In genomic region chr18:63762518-63762917, GRCh38 we compare ENCODE assay signal across 22 cellular contexts. TPM values are rescaled to one million over a fixed set of nuclear protein-coding genes. Genes with fewer than 3 reads are reported as not detected.
DNase-seq lines count a peak whose midpoint lies in the region; ATAC-seq and TF ChIP-seq lines count a peak whose summit lies in the region.
"Had no signal": no experiment of that assay in that cellular context is flagged by ENCODE, and none has a peak within 500 bp of the region (broad histone marks: within the 10 kb centered on the region; RNA-seq: fewer than 3 reads in every experiment).

No MANE protein-coding gene starts in this region.

- TF ChIP-seq CTCF in AG04449 (IDR thresholded peaks at IDR 0.05; ENCODE audit: insufficient read depth, low read length, missing control alignments) (no peak), HFFc6 (IDR thresholded peaks at IDR 0.05) (no peak), fibroblast of villous mesenchyme (IDR thresholded peaks at IDR 0.05; ENCODE audit: insufficient read depth, low read depth, low read length) (no peak), body of pancreas (IDR thresholded peaks at IDR 0.05) (no peak)

- DNase-seq in AG04449 (ENCODE audit: low read depth, low spot score) (peak; percentile 73), HFFc6 (peak; percentile 81), amniotic stem cell (lab: John Stamatoyannopoulos, UW) (peak; percentile 22), fibroblast of villous mesenchyme (ENCODE audit: low read depth) (peak; percentile 52), NCI-H1105 treated with DMSO at 0.1 percent for 48 hours (lab: John Stamatoyannopoulos, UW) (no peak), body of pancreas (no peak)
- no peak for DNase-seq in central memory CD4-positive, alpha-beta T cell
- DNase-seq: activated CD4-positive, alpha-beta T cell treated with anti-CD3 and anti-CD28 coated beads, Interleukin-2, amount 10 ng/mL, durations not matched to agents 24 days and 14 days; COR-L47; H7; head of caudate nucleus; islet precursor cell; MG63; NCI-H1930; NCI-H510A treated with DMSO at 0.1 percent for 48 hours had no signal

- H3K9me3 ChIP-seq in body of pancreas, result peaks cover 0 to 14% (median 0%) of the 10 kb centered on the region in 3 donors
- H3K9me3 ChIP-seq: SJSA1, vagina had no signal

- WGBS in body of pancreas, 2 donors, result 63 to 78% methylated on average over 1 of the region's 1 CpG

- peak overlapping the region; percentile 39 for H3K4me3 Mint-ChIP-seq in HFFc6
- no peak overlapping the region for H3K4me3 Mint-ChIP-seq in activated T-helper 17 cell treated with anti-CD3 and anti-CD28 coated beads, Interleukin-2, amount 50 U/mL, for 72 hours
- H3K4me3 Mint-ChIP-seq: activated CD4-positive, alpha-beta T cell treated with anti-CD3 and anti-CD28 coated beads, Interleukin-2, amount 10 ng/mL, durations not matched to agents 24 days and 14 days; activated naive CD4-positive, alpha-beta T cell treated with anti-CD3 and anti-CD28 coated beads, Interleukin-2, amount 50 U/mL, for 24 hours; central memory CD8-positive, alpha-beta T cell; neural progenitor cell had no signal

- no peak overlapping the region for H3K27ac ChIP-seq in body of pancreas
- H3K27ac ChIP-seq: neural progenitor cell, SJSA1, vagina had no signal

- intact Hi-C loops in body of pancreas (cut with DNase I), result no loop called here

- TF ChIP-seq POLR2A in body of pancreas (IDR thresholded peaks at IDR 0.05), result no peak

- CTCF ChIA-PET in AG04449 (lab: Yijun Ruan, JAX), result interaction anchor here (1.5 kb wide), 1 partner anchor 21 kb away, joined by 5 read pairs; no protein-coding TSS in a partner anchor

- H3K27me3 Mint-ChIP-seq in HFFc6 (ENCODE audit: insufficient read depth), result no peaks in the 10 kb centered on the region; the same call in 1 of the 2 replicates
- no peaks in the 10 kb centered on the region for H3K27me3 Mint-ChIP-seq in activated T-helper 17 cell treated with anti-CD3 and anti-CD28 coated beads, Interleukin-2, amount 50 U/mL, for 72 hours
- H3K27me3 Mint-ChIP-seq: activated CD4-positive, alpha-beta T cell treated with anti-CD3 and anti-CD28 coated beads, Interleukin-2, amount 10 ng/mL, durations not matched to agents 24 days and 14 days; activated naive CD4-positive, alpha-beta T cell treated with anti-CD3 and anti-CD28 coated beads, Interleukin-2, amount 50 U/mL, for 24 hours; central memory CD8-positive, alpha-beta T cell had no signal

- H3K4me1 Mint-ChIP-seq in HFFc6 (ENCODE audit: low read depth), result peaks cover 58% of the 10 kb centered on the region
- H3K4me1 Mint-ChIP-seq in activated T-helper 17 cell treated with anti-CD3 and anti-CD28 coated beads, Interleukin-2, amount 50 U/mL, for 72 hours, result no peaks in the 10 kb centered on the region
- H3K4me1 Mint-ChIP-seq: activated CD4-positive, alpha-beta T cell treated with anti-CD3 and anti-CD28 coated beads, Interleukin-2, amount 10 ng/mL, durations not matched to agents 24 days and 14 days; activated naive CD4-positive, alpha-beta T cell treated with anti-CD3 and anti-CD28 coated beads, Interleukin-2, amount 50 U/mL, for 24 hours; central memory CD8-positive, alpha-beta T cell; neural progenitor cell had no signal

- H3K27me3 ChIP-seq in body of pancreas, result no peaks in the 10 kb centered on the region
- H3K27me3 ChIP-seq: MG63, neural progenitor cell, SJSA1, vagina had no signal

- POLR2A ChIA-PET in AG04449 (lab: Yijun Ruan, JAX), result no interaction called here

- H3K36me3 ChIP-seq in body of pancreas (replicated peaks in 1 of 2; ENCODE audit: insufficient read depth in 1 of 2, low read depth in 2 of 2), result no peaks in the 10 kb centered on the region
- H3K36me3 ChIP-seq: MG63, neural progenitor cell, SJSA1, vagina had no signal

- H3K4me3 ChIP-seq in AG04449 (ENCODE audit: low read depth, low read length), result no peak overlapping the region
- no peak overlapping the region for H3K4me3 ChIP-seq in fibroblast of villous mesenchyme (ENCODE audit: low read depth, low read length)
- no peak overlapping the region for H3K4me3 ChIP-seq in body of pancreas
- H3K4me3 ChIP-seq: MG63, neural progenitor cell, SJSA1, vagina had no signal

- H3K36me3 Mint-ChIP-seq in HFFc6 (ENCODE audit: low read depth), result peaks cover 32% of the 10 kb centered on the region
- no peaks in the 10 kb centered on the region for H3K36me3 Mint-ChIP-seq in activated T-helper 17 cell treated with anti-CD3 and anti-CD28 coated beads, Interleukin-2, amount 50 U/mL, for 72 hours (ENCODE audit: low read depth)
- H3K36me3 Mint-ChIP-seq: activated naive CD4-positive, alpha-beta T cell treated with anti-CD3 and anti-CD28 coated beads, Interleukin-2, amount 50 U/mL, for 24 hours; neural progenitor cell had no signal

- ATAC-seq in activated T-helper 17 cell treated with anti-CD3 and anti-CD28 coated beads, Interleukin-2, amount 50 U/mL, for 72 hours (replicated peaks), result no peak
- no peak for ATAC-seq in body of pancreas

- peak overlapping the region; percentile 75 for H3K27ac Mint-ChIP-seq in HFFc6
- no peak overlapping the region for H3K27ac Mint-ChIP-seq in activated T-helper 17 cell treated with anti-CD3 and anti-CD28 coated beads, Interleukin-2, amount 50 U/mL, for 72 hours
- H3K27ac Mint-ChIP-seq: activated CD4-positive, alpha-beta T cell treated with anti-CD3 and anti-CD28 coated beads, Interleukin-2, amount 10 ng/mL, durations not matched to agents 24 days and 14 days; activated naive CD4-positive, alpha-beta T cell treated with anti-CD3 and anti-CD28 coated beads, Interleukin-2, amount 50 U/mL, for 24 hours; neural progenitor cell had no signal

- peaks cover 34% of the 10 kb centered on the region for H3K9me3 Mint-ChIP-seq in HFFc6
- peaks cover 7% of the 10 kb centered on the region for H3K9me3 Mint-ChIP-seq in activated T-helper 17 cell treated with anti-CD3 and anti-CD28 coated beads, Interleukin-2, amount 50 U/mL, for 72 hours
- H3K9me3 Mint-ChIP-seq: central memory CD8-positive, alpha-beta T cell had no signal

- no peaks in the 10 kb centered on the region for H3K4me1 ChIP-seq in body of pancreas
- H3K4me1 ChIP-seq: neural progenitor cell, SJSA1, vagina had no signal

RNA-seq across cellular contexts. Expression of gene SERPINB7, which starts 12.7 kb away (rescaled TPM):
- 100 to 1,000 TPM; 149 to 397 (median 200) TPM for total RNA-seq in HFFc6 (2021; fragmentation: NEBNext Ultra II Directional; extraction: Animal tissue kit (Norgen Biotek cat#: 25700))
- total RNA-seq in fibroblast of villous mesenchyme, result 6.1 and 13.0 TPM in 2 replicates
- not detected for total RNA-seq in activated T-helper 17 cell treated with anti-CD3 and anti-CD28 coated beads, Interleukin-2, amount 50 U/mL, for 72 hours
- not detected for total RNA-seq in body of pancreas
- total RNA-seq: activated CD4-positive, alpha-beta T cell treated with anti-CD3 and anti-CD28 coated beads, Interleukin-2, amount 10 ng/mL, durations not matched to agents 24 days and 14 days; H7 had no signal

RNA-seq across cellular contexts. Expression of gene SERPINB11, which starts 59.8 kb away (rescaled TPM):
- not detected for total RNA-seq in HFFc6 (2021; fragmentation: NEBNext Ultra II Directional; extraction: Animal tissue kit (Norgen Biotek cat#: 25700))
- total RNA-seq in fibroblast of villous mesenchyme, result not detected in 2 replicates
- total RNA-seq in activated T-helper 17 cell treated with anti-CD3 and anti-CD28 coated beads, Interleukin-2, amount 50 U/mL, for 72 hours, result not detected
- not detected for total RNA-seq in body of pancreas
- total RNA-seq: A673; activated CD4-positive, alpha-beta T cell treated with anti-CD3 and anti-CD28 coated beads, Interleukin-2, amount 10 ng/mL, durations not matched to agents 24 days and 14 days; H7; SJSA1 had no signal

Comparison
In these comparisons a context has a peak if more than half of its experiments do, and no peak if none do; other contexts are left out.
1. DNase-seq: peak in AG04449 (single experiment), HFFc6 (single experiment), amniotic stem cell (single experiment) and fibroblast of villous mesenchyme (single experiment); none in NCI-H1105 treated with DMSO at 0.1 percent for 48 hours (single experiment), central memory CD4-positive, alpha-beta T cell (single experiment) and body of pancreas (0 of 4).